In the genomic region with DNA sequence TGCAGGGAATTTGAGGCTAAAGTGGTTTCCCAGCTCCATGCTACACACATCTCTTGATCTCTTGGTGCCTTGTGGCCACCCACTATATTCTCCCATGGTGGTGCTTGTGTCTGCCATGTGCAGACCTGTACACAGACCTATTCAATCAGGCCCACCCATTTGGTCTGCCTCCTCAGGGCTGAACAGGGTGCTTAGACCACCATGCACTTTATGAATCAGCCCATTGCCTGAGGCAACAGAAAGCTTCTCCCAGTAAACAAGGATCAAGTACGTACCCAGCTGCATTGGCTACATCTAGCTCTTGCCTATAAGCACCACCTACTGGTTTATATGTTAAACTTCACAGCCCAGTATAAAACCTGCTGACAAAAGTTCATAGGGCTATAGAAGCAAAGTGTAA, we compare ENCODE assay signal across 9 cellular contexts.
DNase-seq lines count a peak whose midpoint lies in the region; ATAC-seq and TF ChIP-seq lines count a peak whose summit lies in the region.
"Had no signal": no experiment of that assay in that cellular context is flagged by ENCODE, and none has a peak within 500 bp of the region (broad histone marks: within the 10 kb centered on the region; RNA-seq: fewer than 3 reads in every experiment).

No MANE protein-coding gene starts in this region.

- H3K4me1 ChIP-seq in naive thymus-derived CD4-positive, alpha-beta T cell (ENCODE audit: control insufficient read depth in 2 of 2, insufficient read depth in 2 of 2, low read length in 2 of 2) = no peaks in the 10 kb centered on the region
- H3K4me1 ChIP-seq: parathyroid adenoma had no signal

- POLR2A ChIA-PET in naive thymus-derived CD4-positive, alpha-beta T cell (lab: Charles Lee) = no interaction called here

- H3K27ac Mint-ChIP-seq in naive thymus-derived CD4-positive, alpha-beta T cell = no peak overlapping the region

- intact Hi-C loops in naive thymus-derived CD4-positive, alpha-beta T cell (cut with micrococcal nuclease) = no loop called here

- H3K9me3 Mint-ChIP-seq in naive thymus-derived CD4-positive, alpha-beta T cell = peaks cover 0 to 8% (median under 1%) of the 10 kb centered on the region in 11 donors

- no peaks in the 10 kb centered on the region for H3K36me3 Mint-ChIP-seq in naive thymus-derived CD4-positive, alpha-beta T cell

- no peaks in the 10 kb centered on the region for H3K27me3 ChIP-seq in naive thymus-derived CD4-positive, alpha-beta T cell (ENCODE audit: control insufficient read depth in 2 of 2, insufficient read depth in 2 of 2, low read length in 2 of 2)

- H3K9me3 ChIP-seq in naive thymus-derived CD4-positive, alpha-beta T cell (ENCODE audit: control insufficient read depth in 2 of 3, low read length in 3 of 3) = no peaks in the 10 kb centered on the region

- no peak overlapping the region for H3K4me3 ChIP-seq in naive thymus-derived CD4-positive, alpha-beta T cell (ENCODE audit: low read length)

- ATAC-seq in GM19467 (IDR thresholded peaks at IDR 0.05; ENCODE audit: unreplicated experiment) (no peak), GM19023 (IDR thresholded peaks at IDR 0.05; ENCODE audit: unreplicated experiment) (no peak)
- no peak for ATAC-seq in naive thymus-derived CD4-positive, alpha-beta T cell

- H3K27ac ChIP-seq in VCaP = no peak overlapping the region
- H3K27ac ChIP-seq in naive thymus-derived CD4-positive, alpha-beta T cell (ENCODE audit: low read depth, low read length) = no peak overlapping the region
- H3K27ac ChIP-seq: parathyroid adenoma had no signal

- H3K4me3 Mint-ChIP-seq in naive thymus-derived CD4-positive, alpha-beta T cell = no peak overlapping the region

- peak; percentile 33; the same call in 1 of the 2 replicates for TF ChIP-seq CTCF in VCaP (conservative IDR thresholded peaks at IDR 0.05)

- DNase-seq in Caki2 (ENCODE audit: low read depth) (peak; percentile 26), Kasumi-1 (lab: John Stamatoyannopoulos, UW) (peak; percentile 59 to 73), kidney glomerular epithelial cell (lab: John Stamatoyannopoulos, UW) (peak; percentile 25), occipital lobe (lab: John Stamatoyannopoulos, UW) (no peak)
- DNase-seq in naive thymus-derived CD4-positive, alpha-beta T cell = no peak

- H3K4me1 Mint-ChIP-seq in naive thymus-derived CD4-positive, alpha-beta T cell = no peaks in the 10 kb centered on the region

- in situ Hi-C loops in Caki2 (cut with HindIII; ENCODE audit: low pct_unique_long_range_greater_than_20kb, low sequenced_read_pairs) = no loop called here

- CTCF ChIA-PET in naive thymus-derived CD4-positive, alpha-beta T cell (lab: Charles Lee) = no interaction called here

- no peaks in the 10 kb centered on the region for H3K36me3 ChIP-seq in naive thymus-derived CD4-positive, alpha-beta T cell (ENCODE audit: control insufficient read depth in 2 of 3, insufficient read depth in 3 of 3, low read length in 3 of 3)

- no peaks in the 10 kb centered on the region for H3K27me3 Mint-ChIP-seq in naive thymus-derived CD4-positive, alpha-beta T cell

Comparison
In these comparisons a context has a peak if more than half of its experiments do, and no peak if none do; other contexts are left out.
1. DNase-seq: peak in Caki2 (single experiment), Kasumi-1 (2 of 2) and kidney glomerular epithelial cell (single experiment); none in occipital lobe (single experiment) and naive thymus-derived CD4-positive, alpha-beta T cell (0 of 9).